In genomic region chr16:22293137-22294106, GRCh38 we compare ENCODE assay signal across 2 cellular contexts.
TF ChIP-seq lines count a peak whose summit lies in the region.

No MANE protein-coding gene starts in this region.

TF ChIP-seq in HepG2, 621 proteins besides CTCF, POLR2A, EP300 and RAD21 (continues in another document):
- TF ChIP-seq, protein P1, sequence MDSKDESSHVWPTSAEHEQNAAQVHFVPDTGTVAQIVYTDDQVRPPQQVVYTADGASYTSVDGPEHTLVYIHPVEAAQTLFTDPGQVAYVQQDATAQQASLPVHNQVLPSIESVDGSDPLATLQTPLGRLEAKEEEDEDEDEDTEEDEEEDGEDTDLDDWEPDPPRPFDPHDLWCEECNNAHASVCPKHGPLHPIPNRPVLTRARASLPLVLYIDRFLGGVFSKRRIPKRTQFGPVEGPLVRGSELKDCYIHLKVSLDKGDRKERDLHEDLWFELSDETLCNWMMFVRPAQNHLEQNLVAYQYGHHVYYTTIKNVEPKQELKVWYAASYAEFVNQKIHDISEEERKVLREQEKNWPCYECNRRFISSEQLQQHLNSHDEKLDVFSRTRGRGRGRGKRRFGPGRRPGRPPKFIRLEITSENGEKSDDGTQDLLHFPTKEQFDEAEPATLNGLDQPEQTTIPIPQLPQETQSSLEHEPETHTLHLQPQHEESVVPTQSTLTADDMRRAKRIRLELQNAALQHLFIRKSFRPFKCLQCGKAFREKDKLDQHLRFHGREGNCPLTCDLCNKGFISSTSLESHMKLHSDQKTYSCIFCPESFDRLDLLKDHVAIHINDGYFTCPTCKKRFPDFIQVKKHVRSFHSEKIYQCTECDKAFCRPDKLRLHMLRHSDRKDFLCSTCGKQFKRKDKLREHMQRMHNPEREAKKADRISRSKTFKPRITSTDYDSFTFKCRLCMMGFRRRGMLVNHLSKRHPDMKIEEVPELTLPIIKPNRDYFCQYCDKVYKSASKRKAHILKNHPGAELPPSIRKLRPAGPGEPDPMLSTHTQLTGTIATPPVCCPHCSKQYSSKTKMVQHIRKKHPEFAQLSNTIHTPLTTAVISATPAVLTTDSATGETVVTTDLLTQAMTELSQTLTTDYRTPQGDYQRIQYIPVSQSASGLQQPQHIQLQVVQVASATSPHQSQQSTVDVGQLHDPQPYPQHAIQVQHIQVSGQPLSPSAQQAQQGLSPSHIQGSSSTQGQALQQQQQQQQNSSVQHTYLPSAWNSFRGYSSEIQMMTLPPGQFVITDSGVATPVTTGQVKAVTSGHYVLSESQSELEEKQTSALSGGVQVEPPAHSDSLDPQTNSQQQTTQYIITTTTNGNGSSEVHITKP (CRISPR knock-in tag; IDR thresholded peaks at IDR 0.05; ENCODE audit: low read depth), result peak; percentile 43; the same call in 1 of the 2 replicates
- TF ChIP-seq, protein P2, sequence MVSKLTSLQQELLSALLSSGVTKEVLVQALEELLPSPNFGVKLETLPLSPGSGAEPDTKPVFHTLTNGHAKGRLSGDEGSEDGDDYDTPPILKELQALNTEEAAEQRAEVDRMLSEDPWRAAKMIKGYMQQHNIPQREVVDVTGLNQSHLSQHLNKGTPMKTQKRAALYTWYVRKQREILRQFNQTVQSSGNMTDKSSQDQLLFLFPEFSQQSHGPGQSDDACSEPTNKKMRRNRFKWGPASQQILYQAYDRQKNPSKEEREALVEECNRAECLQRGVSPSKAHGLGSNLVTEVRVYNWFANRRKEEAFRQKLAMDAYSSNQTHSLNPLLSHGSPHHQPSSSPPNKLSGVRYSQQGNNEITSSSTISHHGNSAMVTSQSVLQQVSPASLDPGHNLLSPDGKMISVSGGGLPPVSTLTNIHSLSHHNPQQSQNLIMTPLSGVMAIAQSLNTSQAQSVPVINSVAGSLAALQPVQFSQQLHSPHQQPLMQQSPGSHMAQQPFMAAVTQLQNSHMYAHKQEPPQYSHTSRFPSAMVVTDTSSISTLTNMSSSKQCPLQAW (CRISPR knock-in tag; IDR thresholded peaks at IDR 0.05), result no peak
- TF ChIP-seq ZNF562 (CRISPR knock-in tag; IDR thresholded peaks at IDR 0.05; ENCODE audit: borderline replicate concordance) (no peak), ZNF792 (CRISPR knock-in tag; IDR thresholded peaks at IDR 0.05) (no peak), SAP130 (CRISPR knock-in tag; IDR thresholded peaks at IDR 0.05; ENCODE audit: low read depth) (peak; percentile 49), NCOR1 (IDR thresholded peaks at IDR 0.05; ENCODE audit: borderline replicate concordance, low read length) (no peak), ZNF607 (CRISPR knock-in tag; IDR thresholded peaks at IDR 0.05; ENCODE audit: borderline replicate concordance) (0 out of 2 replicates have a peak, but pooled peaks have one; percentile 10), BCL6 (CRISPR knock-in tag; IDR thresholded peaks at IDR 0.05) (peak; percentile 81), MEIS2 (CRISPR knock-in tag; IDR thresholded peaks at IDR 0.05) (no peak), RARA (CRISPR knock-in tag; IDR thresholded peaks at IDR 0.05) (peak; percentile 74), PHF21A (CRISPR knock-in tag; IDR thresholded peaks at IDR 0.05) (no peak), HMG20A (CRISPR knock-in tag; IDR thresholded peaks at IDR 0.05; ENCODE audit: borderline replicate concordance) (0 out of 2 replicates have a peak, but pooled peaks have one; percentile 21)
- TF ChIP-seq, protein P3, sequence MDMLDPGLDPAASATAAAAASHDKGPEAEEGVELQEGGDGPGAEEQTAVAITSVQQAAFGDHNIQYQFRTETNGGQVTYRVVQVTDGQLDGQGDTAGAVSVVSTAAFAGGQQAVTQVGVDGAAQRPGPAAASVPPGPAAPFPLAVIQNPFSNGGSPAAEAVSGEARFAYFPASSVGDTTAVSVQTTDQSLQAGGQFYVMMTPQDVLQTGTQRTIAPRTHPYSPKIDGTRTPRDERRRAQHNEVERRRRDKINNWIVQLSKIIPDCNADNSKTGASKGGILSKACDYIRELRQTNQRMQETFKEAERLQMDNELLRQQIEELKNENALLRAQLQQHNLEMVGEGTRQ (IDR thresholded peaks at IDR 0.05; ENCODE audit: low read depth, low read length), result no peak
- TF ChIP-seq, protein P3 (CRISPR knock-in tag; IDR thresholded peaks at IDR 0.05; ENCODE audit: borderline replicate concordance), result no peak
- TF ChIP-seq, protein P4, sequence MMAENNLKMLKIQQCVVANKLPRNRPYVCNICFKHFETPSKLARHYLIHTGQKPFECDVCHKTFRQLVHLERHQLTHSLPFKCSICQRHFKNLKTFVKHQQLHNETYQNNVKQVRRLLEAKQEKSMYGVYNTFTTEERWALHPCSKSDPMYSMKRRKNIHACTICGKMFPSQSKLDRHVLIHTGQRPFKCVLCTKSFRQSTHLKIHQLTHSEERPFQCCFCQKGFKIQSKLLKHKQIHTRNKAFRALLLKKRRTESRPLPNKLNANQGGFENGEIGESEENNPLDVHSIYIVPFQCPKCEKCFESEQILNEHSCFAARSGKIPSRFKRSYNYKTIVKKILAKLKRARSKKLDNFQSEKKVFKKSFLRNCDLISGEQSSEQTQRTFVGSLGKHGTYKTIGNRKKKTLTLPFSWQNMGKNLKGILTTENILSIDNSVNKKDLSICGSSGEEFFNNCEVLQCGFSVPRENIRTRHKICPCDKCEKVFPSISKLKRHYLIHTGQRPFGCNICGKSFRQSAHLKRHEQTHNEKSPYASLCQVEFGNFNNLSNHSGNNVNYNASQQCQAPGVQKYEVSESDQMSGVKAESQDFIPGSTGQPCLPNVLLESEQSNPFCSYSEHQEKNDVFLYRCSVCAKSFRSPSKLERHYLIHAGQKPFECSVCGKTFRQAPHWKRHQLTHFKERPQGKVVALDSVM (CRISPR knock-in tag; IDR thresholded peaks at IDR 0.05), result peak; percentile 79; the same call in 1 of the 2 replicates

TF ChIP-seq in K562, 482 proteins besides CTCF, POLR2A, EP300 and RAD21:
- 0 out of 2 replicates have a peak, but pooled peaks have one; percentile 32 for TF ChIP-seq ZNF121 (CRISPR knock-in tag; conservative IDR thresholded peaks at IDR 0.05)
- TF ChIP-seq, protein P5, sequence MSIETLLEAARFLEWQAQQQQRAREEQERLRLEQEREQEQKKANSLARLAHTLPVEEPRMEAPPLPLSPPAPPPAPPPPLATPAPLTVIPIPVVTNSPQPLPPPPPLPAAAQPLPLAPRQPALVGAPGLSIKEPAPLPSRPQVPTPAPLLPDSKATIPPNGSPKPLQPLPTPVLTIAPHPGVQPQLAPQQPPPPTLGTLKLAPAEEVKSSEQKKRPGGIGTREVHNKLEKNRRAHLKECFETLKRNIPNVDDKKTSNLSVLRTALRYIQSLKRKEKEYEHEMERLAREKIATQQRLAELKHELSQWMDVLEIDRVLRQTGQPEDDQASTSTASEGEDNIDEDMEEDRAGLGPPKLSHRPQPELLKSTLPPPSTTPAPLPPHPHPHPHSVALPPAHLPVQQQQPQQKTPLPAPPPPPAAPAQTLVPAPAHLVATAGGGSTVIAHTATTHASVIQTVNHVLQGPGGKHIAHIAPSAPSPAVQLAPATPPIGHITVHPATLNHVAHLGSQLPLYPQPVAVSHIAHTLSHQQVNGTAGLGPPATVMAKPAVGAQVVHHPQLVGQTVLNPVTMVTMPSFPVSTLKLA (conservative IDR thresholded peaks at IDR 0.05), result no peak
TF ChIP-seq in K562: peak in this region for 1.
